In the genomic region with DNA sequence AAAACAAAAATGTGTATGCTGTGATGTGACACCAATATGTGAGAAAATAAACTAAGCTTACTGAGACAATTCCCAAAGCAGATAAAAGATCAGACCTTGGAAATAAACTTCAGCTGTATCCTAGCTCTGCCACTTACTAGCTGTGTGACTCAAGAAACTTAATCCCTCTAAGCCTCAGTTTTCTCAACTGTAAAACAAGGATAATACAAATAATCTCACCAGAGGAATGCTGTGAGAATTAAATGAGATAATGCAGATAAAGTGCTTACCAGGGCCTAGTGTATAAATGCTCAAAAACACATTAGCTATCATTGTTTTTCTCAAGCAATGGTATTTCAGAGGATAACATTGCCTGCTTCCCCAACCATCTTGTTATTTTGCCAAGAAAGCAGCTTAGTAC, we compare ENCODE assay signal across 22 cellular contexts. TPM values are rescaled to one million over a fixed set of nuclear protein-coding genes. Genes with fewer than 3 reads are reported as not detected.
DNase-seq lines count a peak whose midpoint lies in the region; ATAC-seq and TF ChIP-seq lines count a peak whose summit lies in the region.
"Had no signal": no experiment of that assay in that cellular context is flagged by ENCODE, and none has a peak within 500 bp of the region (broad histone marks: within the 10 kb centered on the region; RNA-seq: fewer than 3 reads in every experiment).

No MANE protein-coding gene starts in this region.

- ATAC-seq in stimulated activated naive CD8-positive, alpha-beta T cell treated with anti-CD3 and anti-CD28 coated beads, Interleukin-15, Interleukin-2, amounts not matched to agents 100 U/mL and 50 U/mL, for 24 hours, result no peak
- ATAC-seq in omental fat pad (ENCODE audit: low FRiP score), result no peak
- no peak for ATAC-seq in HG02938 (IDR thresholded peaks at IDR 0.05; ENCODE audit: unreplicated experiment)
- ATAC-seq: GM23338, pancreas, Right ventricle myocardium inferior had no signal

- DNase-seq in stimulated activated naive CD8-positive, alpha-beta T cell treated with anti-CD3 and anti-CD28 coated beads, Interleukin-15, Interleukin-2, amounts not matched to agents 100 U/mL and 50 U/mL, for 24 hours, result no peak
- DNase-seq in NCI-H82 (lab: John Stamatoyannopoulos, UW) (peak; percentile 72), fibroblast of villous mesenchyme (ENCODE audit: low read depth) (peak; percentile 68), omental fat pad (ENCODE audit: low spot score) (no peak), SHP77 treated with DMSO at 0.1 percent for 48 hours (lab: John Stamatoyannopoulos, UW) (no peak)
- DNase-seq in stimulated activated CD4-positive, alpha-beta T cell treated with anti-CD3 and anti-CD28 coated beads, Interleukin-4, amount 100 ng/mL, for 24 hours, result no peak
- DNase-seq: activated effector memory CD4-positive, alpha-beta T cell treated with Interleukin-2 at 50 U/mL for 16 hours; dorsolateral prefrontal cortex; islet precursor cell; left ventricle myocardium inferior; midbrain; NCI-H1048; NCI-H187; NCI-H2171; NCI-H524 treated with DMSO at 0.1 percent for 48 hours; pancreas; PC-9; retina had no signal

- TF ChIP-seq CTCF in fibroblast of villous mesenchyme (IDR thresholded peaks at IDR 0.05; ENCODE audit: insufficient read depth, low read depth, low read length) (no peak), omental fat pad (IDR thresholded peaks at IDR 0.05) (no peak)

- no peak overlapping the region for H3K27ac Mint-ChIP-seq in stimulated activated naive CD8-positive, alpha-beta T cell treated with anti-CD3 and anti-CD28 coated beads, Interleukin-15, Interleukin-2, amounts not matched to agents 100 ng/mL and 50 ng/mL, for 24 hours
- H3K27ac Mint-ChIP-seq: GM23338 had no signal

- peaks cover under 1% of the 10 kb centered on the region for H3K27me3 Mint-ChIP-seq in stimulated activated naive CD8-positive, alpha-beta T cell treated with anti-CD3 and anti-CD28 coated beads, Interleukin-15, Interleukin-2, amounts not matched to agents 100 ng/mL and 50 ng/mL, for 24 hours

- peaks cover 51% of the 10 kb centered on the region for H3K36me3 Mint-ChIP-seq in stimulated activated naive CD8-positive, alpha-beta T cell treated with anti-CD3 and anti-CD28 coated beads, Interleukin-15, Interleukin-2, amounts not matched to agents 100 ng/mL and 50 ng/mL, for 24 hours (ENCODE audit: low read depth)

- H3K4me1 Mint-ChIP-seq in stimulated activated naive CD8-positive, alpha-beta T cell treated with anti-CD3 and anti-CD28 coated beads, Interleukin-15, Interleukin-2, amounts not matched to agents 100 ng/mL and 50 ng/mL, for 24 hours (ENCODE audit: low read depth), result peaks cover 44% of the 10 kb centered on the region

- no peaks in the 10 kb centered on the region for H3K9me3 Mint-ChIP-seq in stimulated activated naive CD8-positive, alpha-beta T cell treated with anti-CD3 and anti-CD28 coated beads, Interleukin-15, Interleukin-2, amounts not matched to agents 100 ng/mL and 50 ng/mL, for 24 hours
- H3K9me3 Mint-ChIP-seq: GM23338 had no signal

- H3K4me3 ChIP-seq in fibroblast of villous mesenchyme (ENCODE audit: low read depth, low read length), result no peak overlapping the region
- H3K4me3 ChIP-seq: left ventricle myocardium inferior, pancreas had no signal

- H3K4me3 Mint-ChIP-seq in stimulated activated naive CD8-positive, alpha-beta T cell treated with anti-CD3 and anti-CD28 coated beads, Interleukin-15, Interleukin-2, amounts not matched to agents 100 ng/mL and 50 ng/mL, for 24 hours, result peak overlapping the region; percentile 86

RNA-seq across cellular contexts. Expression of a gene that starts 2.1 kb away (rescaled TPM):
- 30.9 and 47.9 TPM in 2 replicates for total RNA-seq in fibroblast of villous mesenchyme
- total RNA-seq in omental fat pad, result 10 to 100 TPM; 25.9 to 75.4 (median 41.9) TPM

Comparison
In these comparisons a context has a peak if more than half of its experiments do, and no peak if none do; other contexts are left out.
1. DNase-seq: peak in NCI-H82 (single experiment) and fibroblast of villous mesenchyme (single experiment); none in stimulated activated naive CD8-positive, alpha-beta T cell treated with anti-CD3 and anti-CD28 coated beads, Interleukin-15, Interleukin-2, amounts not matched to agents 100 U/mL and 50 U/mL, for 24 hours (single experiment), stimulated activated CD4-positive, alpha-beta T cell treated with anti-CD3 and anti-CD28 coated beads, Interleukin-4, amount 100 ng/mL, for 24 hours (single experiment), omental fat pad (single experiment) and SHP77 treated with DMSO at 0.1 percent for 48 hours (single experiment).